15 cellular contexts compared by ENCODE assay signal in the genomic region with DNA sequence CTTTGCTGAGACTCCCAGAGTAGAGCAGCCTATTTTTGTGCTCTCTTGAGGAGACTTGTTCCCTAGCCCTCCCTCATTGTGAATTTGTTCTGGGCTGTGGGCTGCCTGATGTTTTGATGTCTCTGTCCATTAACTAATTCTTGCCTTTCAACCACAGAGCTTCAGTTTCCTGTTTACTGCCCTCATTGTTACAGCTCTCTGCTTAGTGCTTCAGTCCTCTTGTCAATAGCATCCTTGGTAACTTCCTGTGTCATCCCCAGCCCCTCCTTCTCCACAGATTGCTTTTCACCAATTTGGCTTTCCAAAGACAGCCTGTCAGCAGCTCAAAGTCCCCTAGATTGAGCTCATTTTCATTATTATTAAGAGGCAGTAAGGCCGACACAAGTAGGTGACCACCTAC.
DNase-seq lines count a peak whose midpoint lies in the region; ATAC-seq and TF ChIP-seq lines count a peak whose summit lies in the region.
"Had no signal": no experiment of that assay in that cellular context is flagged by ENCODE, and none has a peak within 500 bp of the region (broad histone marks: within the 10 kb centered on the region; RNA-seq: fewer than 3 reads in every experiment).

No MANE protein-coding gene starts in this region.

- H3K4me3 Mint-ChIP-seq in T-helper 17 cell, result peak overlapping the region; percentile 19
- H3K4me3 Mint-ChIP-seq: IgD-negative memory B cell; stimulated activated naive CD8-positive, alpha-beta T cell treated with anti-CD3 and anti-CD28 coated beads, Interleukin-15, amount 100 ng/mL, for 72 hours had no signal

- H3K27me3 Mint-ChIP-seq in T-helper 17 cell, result no peaks in the 10 kb centered on the region
- H3K27me3 Mint-ChIP-seq: IgD-negative memory B cell; stimulated activated naive CD8-positive, alpha-beta T cell treated with anti-CD3 and anti-CD28 coated beads, Interleukin-15, amount 100 ng/mL, for 72 hours had no signal

- DNase-seq in COLO668 (lab: John Stamatoyannopoulos, UW; ENCODE audit: unreplicated experiment) (peak; percentile 15), GM20000 (ENCODE audit: low spot score) (peak; percentile 11), T-helper 17 cell (no peak), GF-D8 (lab: John Stamatoyannopoulos, UW) (no peak), NCI-H524 (lab: John Stamatoyannopoulos, UW) (no peak)
- DNase-seq: NCI-H1092 treated with DMSO at 0.1 percent for 48 hours; NCI-H226; occipital lobe; small intestine; stimulated activated naive CD8-positive, alpha-beta T cell treated with anti-CD3 and anti-CD28 coated beads, Interleukin-15, amount 100 ng/mL, for 72 hours; SW 1271 had no signal

- no peak for ATAC-seq in T-helper 17 cell
- ATAC-seq in HG02571 (IDR thresholded peaks at IDR 0.05; ENCODE audit: unreplicated experiment), result no peak
- no peak for ATAC-seq in GM21390 (IDR thresholded peaks at IDR 0.05; ENCODE audit: unreplicated experiment)
- ATAC-seq: stimulated activated naive CD8-positive, alpha-beta T cell treated with anti-CD3 and anti-CD28 coated beads, Interleukin-15, amount 100 ng/mL, for 72 hours had no signal

- H3K36me3 Mint-ChIP-seq in T-helper 17 cell (ENCODE audit: low read depth), result no peaks in the 10 kb centered on the region
- H3K36me3 Mint-ChIP-seq: IgD-negative memory B cell had no signal

- TF ChIP-seq CTCF in GM20000 (IDR thresholded peaks at IDR 0.05; ENCODE audit: extremely low read depth, missing control alignments), result no peak

- no peaks in the 10 kb centered on the region for H3K9me3 ChIP-seq in T-helper 17 cell (ENCODE audit: control insufficient read depth, low read length, poor library complexity, severe bottlenecking)

- peak overlapping the region; percentile 42 for H3K27ac ChIP-seq in layer of hippocampus (ENCODE audit: low read depth, low read length)

- no peaks in the 10 kb centered on the region for H3K27me3 ChIP-seq in layer of hippocampus (ENCODE audit: control insufficient read depth, insufficient read depth, low read length)

- H3K4me1 Mint-ChIP-seq in T-helper 17 cell, result peaks cover 6% of the 10 kb centered on the region
- H3K4me1 Mint-ChIP-seq: IgD-negative memory B cell; stimulated activated naive CD8-positive, alpha-beta T cell treated with anti-CD3 and anti-CD28 coated beads, Interleukin-15, amount 100 ng/mL, for 72 hours had no signal

- no peak overlapping the region for H3K27ac Mint-ChIP-seq in T-helper 17 cell
- H3K27ac Mint-ChIP-seq: IgD-negative memory B cell; stimulated activated naive CD8-positive, alpha-beta T cell treated with anti-CD3 and anti-CD28 coated beads, Interleukin-15, amount 100 ng/mL, for 72 hours had no signal

Comparison
In these comparisons a context has a peak if more than half of its experiments do, and no peak if none do; other contexts are left out.
1. DNase-seq: peak in COLO668 (single experiment) and GM20000 (single experiment); none in T-helper 17 cell (0 of 3), GF-D8 (single experiment) and NCI-H524 (0 of 2).